24 cellular contexts compared by ENCODE assay signal in the genomic region with DNA sequence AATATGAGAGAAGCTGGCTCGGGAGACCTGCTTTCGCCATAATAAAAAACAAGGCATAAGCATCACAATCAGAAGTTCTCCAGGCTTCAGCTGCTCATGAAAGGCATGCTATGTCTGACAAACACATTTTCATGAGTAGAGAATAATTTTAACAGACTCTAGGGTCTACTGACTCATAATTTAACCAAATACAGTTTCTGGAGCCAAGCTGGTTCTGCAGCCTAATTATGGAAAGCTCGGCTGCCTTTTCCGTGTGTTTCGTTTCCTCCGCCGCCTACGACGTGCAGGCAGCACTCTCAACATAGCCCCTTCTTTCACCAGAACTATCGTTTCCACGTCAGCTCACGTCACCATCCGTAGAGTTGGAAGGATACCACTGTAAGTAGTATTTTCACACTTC. TPM values are rescaled to one million over a fixed set of nuclear protein-coding genes. Genes with fewer than 3 reads are reported as not detected.
DNase-seq lines count a peak whose midpoint lies in the region; FAIRE-seq and TF ChIP-seq lines count a peak whose summit lies in the region.
"Had no signal": no experiment of that assay in that cellular context is flagged by ENCODE, and none has a peak within 500 bp of the region (broad histone marks: within the 10 kb centered on the region; RNA-seq: fewer than 3 reads in every experiment).

No MANE protein-coding gene starts in this region.

- no peaks in the 10 kb centered on the region for H3K4me1 ChIP-seq in kidney (ENCODE audit: control insufficient read depth in 1 of 2, insufficient read depth in 1 of 2, low read depth in 1 of 2, low read length in 2 of 2)
- H3K4me1 ChIP-seq: Caco-2 had no signal

- no peaks in the 10 kb centered on the region for H3K9me3 ChIP-seq in kidney (ENCODE audit: control insufficient read depth in 1 of 2, low read length in 2 of 2)
- H3K9me3 ChIP-seq in MG63: no peaks in the 10 kb centered on the region
- H3K9me3 ChIP-seq: Caco-2 had no signal

- H3K4me3 Mint-ChIP-seq in activated CD4-positive, alpha-beta memory T cell treated with anti-CD3 and anti-CD28 coated beads, Interleukin-2, amount 10 ng/mL, durations not matched to agents 7 days and 5 days: no peak overlapping the region
- H3K4me3 Mint-ChIP-seq: B cell; CD8-positive, alpha-beta T cell had no signal

- no peak overlapping the region for H3K27ac Mint-ChIP-seq in activated CD4-positive, alpha-beta memory T cell treated with anti-CD3 and anti-CD28 coated beads, Interleukin-2, amount 10 ng/mL, durations not matched to agents 7 days and 5 days
- H3K27ac Mint-ChIP-seq: B cell; CD8-positive, alpha-beta T cell had no signal

- POLR2A ChIA-PET in activated CD4-positive, alpha-beta memory T cell treated with anti-CD3 and anti-CD28 coated beads, Interleukin-2, amount 10 ng/mL, durations not matched to agents 7 days and 5 days (lab: Charles Lee): no interaction called here

- peaks cover 28% of the 10 kb centered on the region for H3K27me3 ChIP-seq in MG63

- peaks cover 20% of the 10 kb centered on the region for H3K27me3 Mint-ChIP-seq in activated CD4-positive, alpha-beta memory T cell treated with anti-CD3 and anti-CD28 coated beads, Interleukin-2, amount 10 ng/mL, durations not matched to agents 7 days and 5 days

- peak; percentile 50 for DNase-seq in G401 (ENCODE audit: low spot score)
- DNase-seq in NCI-H526 treated with DMSO at 0.1 percent for 48 hours (lab: John Stamatoyannopoulos, UW): peak; percentile 72
- peak; percentile 12 for DNase-seq in kidney
- peak; percentile 62 for DNase-seq in superior temporal gyrus (ENCODE audit: extremely low spot score)
- no peak for DNase-seq in NCI-H1694 (lab: John Stamatoyannopoulos, UW)
- no peak for DNase-seq in MG63
- no peak for DNase-seq in activated CD4-positive, alpha-beta memory T cell treated with anti-CD3 and anti-CD28 coated beads, Interleukin-2, amount 10 ng/mL, durations not matched to agents 7 days and 5 days
- DNase-seq: Caco-2; CD8-positive, alpha-beta T cell; GF-D8; HCEC 1CT; KBM-7; MM.1S; NCI-H1048; NCI-H187 treated with DMSO at 0.1 percent for 48 hours; NCI-H2107; NCI-H446; NCI-H524 treated with DMSO at 0.1 percent for 48 hours; PC-9 had no signal

- H3K27ac ChIP-seq in kidney (ENCODE audit: low read depth in 2 of 2, low read length in 2 of 2): no peak overlapping the region
- H3K27ac ChIP-seq: C4-2B, PC-9 had no signal

- H3K4me1 Mint-ChIP-seq in activated CD4-positive, alpha-beta memory T cell treated with anti-CD3 and anti-CD28 coated beads, Interleukin-2, amount 10 ng/mL, durations not matched to agents 7 days and 5 days: peaks cover 5% of the 10 kb centered on the region

- CTCF ChIA-PET in activated CD4-positive, alpha-beta memory T cell treated with anti-CD3 and anti-CD28 coated beads, Interleukin-2, amount 10 ng/mL, durations not matched to agents 7 days and 5 days (lab: Charles Lee): no interaction called here

- H3K9me3 Mint-ChIP-seq in activated CD4-positive, alpha-beta memory T cell treated with anti-CD3 and anti-CD28 coated beads, Interleukin-2, amount 10 ng/mL, durations not matched to agents 7 days and 5 days: no peaks in the 10 kb centered on the region
- H3K9me3 Mint-ChIP-seq: CD8-positive, alpha-beta T cell had no signal

- H3K9ac ChIP-seq in kidney (ENCODE audit: low read length in 2 of 2): no peak overlapping the region

- in situ Hi-C loops in G401 (cut with HindIII; ENCODE audit: low sequenced_read_pairs): no loop called here

- H3K36me3 Mint-ChIP-seq in activated CD4-positive, alpha-beta memory T cell treated with anti-CD3 and anti-CD28 coated beads, Interleukin-2, amount 10 ng/mL, durations not matched to agents 7 days and 5 days (ENCODE audit: low read depth): no peaks in the 10 kb centered on the region

- H3K4me3 ChIP-seq in kidney (ENCODE audit: low read length in 2 of 2): no peak overlapping the region
- H3K4me3 ChIP-seq in MG63: no peak overlapping the region
- H3K4me3 ChIP-seq: PC-9 had no signal

- FAIRE-seq in kidney (lab: Jason Lieb, UNC): no peak
- FAIRE-seq: A204.1, GM12892, H1 had no signal

- H3K36me3 ChIP-seq in kidney (ENCODE audit: control insufficient read depth in 1 of 2, insufficient read depth in 2 of 2, low read length in 2 of 2): no peaks in the 10 kb centered on the region
- H3K36me3 ChIP-seq in MG63: no peaks in the 10 kb centered on the region

- TF ChIP-seq CTCF in kidney (IDR thresholded peaks at IDR 0.05; ENCODE audit: borderline replicate concordance, extremely low read depth, insufficient read depth): no peak

- intact Hi-C loops in kidney (cut with DNase I): no loop called here

RNA-seq across cellular contexts. Expression of a gene that starts 5.7 kb away (rescaled TPM):
- 2.8 and 4.7 TPM in 2 replicates for total RNA-seq in G401 (2014; rRNA removed; shearing (Covaris generic))
- total RNA-seq in kidney: 61.9 TPM
- polyA plus RNA-seq in kidney (ENCODE audit: insufficient read depth, low read depth, low replicate concordance): 12.1 TPM
- 5.8 TPM in 1 of 2 replicates, not detected in the other for total RNA-seq in MG63 (2014; rRNA removed; shearing (Covaris generic); ENCODE audit: low replicate concordance)
- total RNA-seq in activated CD4-positive, alpha-beta memory T cell treated with anti-CD3 and anti-CD28 coated beads, Interleukin-2, amount 10 ng/mL, durations not matched to agents 7 days and 5 days: under 1 TPM; 0.33 to 0.86 TPM

Comparison
In these comparisons a context has a peak if more than half of its experiments do, and no peak if none do; other contexts are left out.
1. DNase-seq: peak in G401 (single experiment), NCI-H526 treated with DMSO at 0.1 percent for 48 hours (single experiment), kidney (single experiment) and superior temporal gyrus (single experiment); none in NCI-H1694 (single experiment), MG63 (single experiment) and activated CD4-positive, alpha-beta memory T cell treated with anti-CD3 and anti-CD28 coated beads, Interleukin-2, amount 10 ng/mL, durations not matched to agents 7 days and 5 days (single experiment).